Comparison of ENCODE assay signal across 8 cellular contexts in genomic region chr6:159107451-159108260, GRCh38.
DNase-seq lines count a peak whose midpoint lies in the region; ATAC-seq and TF ChIP-seq lines count a peak whose summit lies in the region.
"Had no signal": no experiment of that assay in that cellular context is flagged by ENCODE, and none has a peak within 500 bp of the region (broad histone marks: within the 10 kb centered on the region; RNA-seq: fewer than 3 reads in every experiment).

No MANE protein-coding gene starts in this region.

- intact Hi-C loops in dorsolateral prefrontal cortex (cut with DNase I) = loop anchor here in 1 of 2 donors (10.0 kb wide), 1 partner anchor 403 kb away; no protein-coding TSS in a partner anchor

- no peak for TF ChIP-seq CTCF in dorsolateral prefrontal cortex (IDR thresholded peaks at IDR 0.05 in 54 of 56, conservative IDR thresholded peaks at IDR 0.05 in 2 of 56; ENCODE audit: low read depth in 1 of 56, partially characterized antibody in 56 of 56)
- no peak for TF ChIP-seq CTCF in right atrium auricular region (IDR thresholded peaks at IDR 0.05)

- no peaks in the 10 kb centered on the region for H3K36me3 ChIP-seq in right atrium auricular region
- H3K36me3 ChIP-seq: adrenal gland had no signal

- H3K4me3 Mint-ChIP-seq in T-helper 2 cell treated with Interferon-gamma antibody and Interleukin-4, amounts not matched to agents 5 μg/mL and 100 μg/mL, for 36 hours = peak overlapping the region; percentile 80
- peak overlapping the region; percentile 74 to 86 for H3K4me3 Mint-ChIP-seq in stimulated activated naive B cell treated with anti-CD40 and anti-IgM and Interleukin-4, amounts not matched to agents 10 μg/mL and 1 μg/mL and 100 μg/mL, for 72 hours

- H3K27ac ChIP-seq in dorsolateral prefrontal cortex = peak overlapping the region in 47 of 59 donors; percentile 8 to 88 (median 72)
- H3K27ac ChIP-seq in right atrium auricular region = no peak overlapping the region
- H3K27ac ChIP-seq: adrenal gland had no signal

- H3K27ac Mint-ChIP-seq in T-helper 2 cell treated with Interferon-gamma antibody and Interleukin-4, amounts not matched to agents 5 μg/mL and 100 μg/mL, for 36 hours = peak overlapping the region; percentile 94
- H3K27ac Mint-ChIP-seq in stimulated activated naive B cell treated with anti-CD40 and anti-IgM and Interleukin-4, amounts not matched to agents 10 μg/mL and 1 μg/mL and 100 μg/mL, for 72 hours = peak overlapping the region; percentile 96

- H3K9me3 Mint-ChIP-seq in T-helper 2 cell treated with Interferon-gamma antibody and Interleukin-4, amounts not matched to agents 5 μg/mL and 100 μg/mL, for 36 hours = no peaks in the 10 kb centered on the region
- no peaks in the 10 kb centered on the region for H3K9me3 Mint-ChIP-seq in stimulated activated naive B cell treated with anti-CD40 and anti-IgM and Interleukin-4, amounts not matched to agents 10 μg/mL and 1 μg/mL and 100 μg/mL, for 72 hours

- no peaks in the 10 kb centered on the region for H3K27me3 Mint-ChIP-seq in T-helper 2 cell treated with Interferon-gamma antibody and Interleukin-4, amounts not matched to agents 5 μg/mL and 100 μg/mL, for 36 hours (ENCODE audit: low read depth)
- H3K27me3 Mint-ChIP-seq in stimulated activated naive B cell treated with anti-CD40 and anti-IgM and Interleukin-4, amounts not matched to agents 10 μg/mL and 1 μg/mL and 100 μg/mL, for 72 hours = no peaks in the 10 kb centered on the region

- ATAC-seq in HG03159 (IDR thresholded peaks at IDR 0.05; ENCODE audit: unreplicated experiment) (peak; percentile 31), HG03520 (IDR thresholded peaks at IDR 0.05; ENCODE audit: unreplicated experiment) (no peak), GM21381 (IDR thresholded peaks at IDR 0.05; ENCODE audit: unreplicated experiment) (no peak)
- peak; percentile 53 to 55 for ATAC-seq in stimulated activated naive B cell treated with anti-CD40 and anti-IgM and Interleukin-4, amounts not matched to agents 10 μg/mL and 1 μg/mL and 100 μg/mL, for 72 hours (replicated peaks)

- no peaks in the 10 kb centered on the region for H3K36me3 Mint-ChIP-seq in T-helper 2 cell treated with Interferon-gamma antibody and Interleukin-4, amounts not matched to agents 5 μg/mL and 100 μg/mL, for 36 hours (ENCODE audit: low read depth)
- no peaks in the 10 kb centered on the region for H3K36me3 Mint-ChIP-seq in stimulated activated naive B cell treated with anti-CD40 and anti-IgM and Interleukin-4, amounts not matched to agents 10 μg/mL and 1 μg/mL and 100 μg/mL, for 72 hours

- H3K9me3 ChIP-seq in right atrium auricular region = no peaks in the 10 kb centered on the region
- H3K9me3 ChIP-seq: adrenal gland had no signal

- H3K4me1 ChIP-seq in right atrium auricular region = no peaks in the 10 kb centered on the region

- H3K4me3 ChIP-seq in dorsolateral prefrontal cortex = peak overlapping the region in 32 of 59 donors; percentile 2 to 59 (median 38)
- H3K4me3 ChIP-seq in right atrium auricular region = peak overlapping the region in 1 of 2 donors; percentile 24
- H3K4me3 ChIP-seq: adrenal gland had no signal

- H3K27me3 ChIP-seq in dorsolateral prefrontal cortex (no peaks in the 10 kb centered on the region), right atrium auricular region (no peaks in the 10 kb centered on the region)
- H3K27me3 ChIP-seq: adrenal gland had no signal

- no peak for DNase-seq in T-helper 2 cell treated with Interferon-gamma antibody and Interleukin-4, amounts not matched to agents 5 μg/mL and 100 μg/mL, for 36 hours (ENCODE audit: low spot score)
- DNase-seq in dorsolateral prefrontal cortex (peak in 1 of 10 donors; percentile 61), right atrium auricular region (ENCODE audit: low spot score) (no peak)
- no peak for DNase-seq in stimulated activated naive B cell treated with anti-CD40 and anti-IgM and Interleukin-4, amounts not matched to agents 10 μg/mL and 1 μg/mL and 100 μg/mL, for 72 hours

- peaks cover 62% of the 10 kb centered on the region for H3K4me1 Mint-ChIP-seq in T-helper 2 cell treated with Interferon-gamma antibody and Interleukin-4, amounts not matched to agents 5 μg/mL and 100 μg/mL, for 36 hours (ENCODE audit: low read depth)
- H3K4me1 Mint-ChIP-seq in stimulated activated naive B cell treated with anti-CD40 and anti-IgM and Interleukin-4, amounts not matched to agents 10 μg/mL and 1 μg/mL and 100 μg/mL, for 72 hours = peaks cover 61 to 82% of the 10 kb centered on the region in 2 donors

Comparison
In these comparisons a context has a peak if more than half of its experiments do, and no peak if none do; other contexts are left out.
1. ATAC-seq: peak in HG03159 (single experiment) and stimulated activated naive B cell treated with anti-CD40 and anti-IgM and Interleukin-4, amounts not matched to agents 10 μg/mL and 1 μg/mL and 100 μg/mL, for 72 hours (2 of 2); none in HG03520 (single experiment) and GM21381 (single experiment).
2. H3K27ac ChIP-seq: peak in dorsolateral prefrontal cortex (47 of 59); none in right atrium auricular region (0 of 2).